ENCODE assay signal across 10 cellular contexts in the genomic region with DNA sequence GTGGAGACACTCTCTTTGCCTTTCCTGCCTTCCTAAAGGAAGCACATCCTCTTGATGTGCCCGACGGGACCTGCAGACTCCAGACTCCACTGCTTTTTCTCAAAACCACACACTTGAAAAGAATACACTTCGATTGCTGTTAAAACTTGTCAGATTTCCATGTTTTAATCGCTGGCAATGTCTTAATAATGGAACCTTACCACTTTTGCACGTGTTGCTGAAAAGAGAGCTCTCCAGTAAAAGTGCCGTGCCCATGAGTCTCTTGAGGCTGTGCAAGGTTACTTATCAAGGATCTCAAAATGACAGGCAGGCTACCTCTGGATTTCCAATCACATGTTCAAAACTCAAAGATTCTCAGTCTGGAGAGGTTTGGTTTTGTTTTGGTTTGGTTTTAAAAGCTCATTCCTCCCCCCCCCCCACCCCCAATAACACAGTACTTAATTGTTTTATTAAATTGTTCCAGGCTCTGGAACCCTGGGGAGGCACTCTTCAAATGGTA. TPM values are rescaled to one million over a fixed set of nuclear protein-coding genes. Genes with fewer than 3 reads are reported as not detected.
A peak's percentile ranks its signal among the peaks of the same experiment; 100 is the strongest.
DNase-seq lines count a peak whose midpoint lies in the region; ATAC-seq, FAIRE-seq and TF ChIP-seq lines count a peak whose summit lies in the region.
"Had no signal": no experiment of that assay in that cellular context is flagged by ENCODE, and none has a peak within 500 bp of the region (broad histone marks: within the 10 kb centered on the region; RNA-seq: fewer than 3 reads in every experiment).

No MANE protein-coding gene starts in this region.

- H3K27ac Mint-ChIP-seq in activated CD4-positive, alpha-beta T cell treated with anti-CD3 and anti-CD28 coated beads, Interleukin-2, amount 10 ng/mL, durations not matched to agents 24 days and 14 days: peak overlapping the region; percentile 48
- H3K27ac Mint-ChIP-seq in activated T-helper 17 cell treated with anti-CD3 and anti-CD28 coated beads, Interleukin-2, amount 50 U/mL, for 72 hours: no peak overlapping the region

- H3K4me1 ChIP-seq in keratinocyte (ENCODE audit: control insufficient read depth, extremely low read depth, insufficient read depth, low read length) (peaks cover 59% of the 10 kb centered on the region), stomach smooth muscle (ENCODE audit: control insufficient read depth, insufficient read depth, low read length) (peaks cover 11% of the 10 kb centered on the region), PC-3 (ENCODE audit: insufficient read depth, low read length) (peaks cover 12% of the 10 kb centered on the region; the same call in 1 of the 2 replicates)

- H3K4me2 ChIP-seq in keratinocyte (ENCODE audit: control insufficient read depth, extremely low read depth, insufficient read depth, low read depth, low read length): peak overlapping the region; percentile 96
- no peak overlapping the region for H3K4me2 ChIP-seq in PC-3 (ENCODE audit: low read length)

- H3F3A ChIP-seq in PC-3 (ENCODE audit: low read length, unreplicated experiment): no peaks in the 10 kb centered on the region

- peaks cover 10% of the 10 kb centered on the region for H3K9me3 Mint-ChIP-seq in activated CD4-positive, alpha-beta T cell treated with anti-CD3 and anti-CD28 coated beads, Interleukin-2, amount 10 ng/mL, durations not matched to agents 24 days and 14 days
- no peaks in the 10 kb centered on the region for H3K9me3 Mint-ChIP-seq in activated T-helper 17 cell treated with anti-CD3 and anti-CD28 coated beads, Interleukin-2, amount 50 U/mL, for 72 hours

- DNase-seq in activated CD4-positive, alpha-beta T cell treated with anti-CD3 and anti-CD28 coated beads, Interleukin-2, amount 10 ng/mL, durations not matched to agents 24 days and 14 days: no peak
- DNase-seq in activated CD4-positive, alpha-beta T cell treated with anti-CD3 and anti-CD28 coated beads, Interleukin-2, amount 50 U/mL, for 4 hours: no peak
- DNase-seq in keratinocyte (ENCODE audit: low read depth, low spot score) (no peak), PC-3 (no peak), HPDE6-E6E7 (ENCODE audit: extremely low spot score) (no peak), NCI-H774 (lab: John Stamatoyannopoulos, UW) (no peak)
- DNase-seq: DND-41 had no signal

- TF ChIP-seq CTCF in keratinocyte (optimal IDR thresholded peaks at IDR 0.05 in 1 of 3, IDR thresholded peaks at IDR 0.05 in 1 of 3, conservative IDR thresholded peaks at IDR 0.05 in 1 of 3; ENCODE audit: extremely low read depth in 1 of 3, insufficient read depth in 2 of 3, low read length in 3 of 3) (no peak), PC-3 (conservative IDR thresholded peaks at IDR 0.05; ENCODE audit: low read depth, low read length) (no peak)

- no peaks in the 10 kb centered on the region for H3K9me3 ChIP-seq in keratinocyte (ENCODE audit: control insufficient read depth, low read depth, low read length)
- no peaks in the 10 kb centered on the region for H3K9me3 ChIP-seq in stomach smooth muscle (ENCODE audit: control insufficient read depth in 2 of 2, low read length in 2 of 2)
- H3K9me3 ChIP-seq in PC-3 (ENCODE audit: low read length): no peaks in the 10 kb centered on the region
- H3K9me3 ChIP-seq: neutrophil had no signal

- H3K27me3 ChIP-seq in keratinocyte (ENCODE audit: control insufficient read depth, extremely low read depth, insufficient read depth, low read length): no peaks in the 10 kb centered on the region
- H3K27me3 ChIP-seq in stomach smooth muscle (ENCODE audit: control insufficient read depth in 1 of 2, insufficient read depth in 2 of 2, low read length in 2 of 2): peaks cover 37 to 53% of the 10 kb centered on the region in 2 donors
- H3K27me3 ChIP-seq in PC-3 (ENCODE audit: low read length): no peaks in the 10 kb centered on the region

- no peaks in the 10 kb centered on the region for H3K36me3 Mint-ChIP-seq in activated CD4-positive, alpha-beta T cell treated with anti-CD3 and anti-CD28 coated beads, Interleukin-2, amount 10 ng/mL, durations not matched to agents 24 days and 14 days (ENCODE audit: low read depth)
- no peaks in the 10 kb centered on the region for H3K36me3 Mint-ChIP-seq in activated T-helper 17 cell treated with anti-CD3 and anti-CD28 coated beads, Interleukin-2, amount 50 U/mL, for 72 hours (ENCODE audit: low read depth)

- POLR2A ChIA-PET in PC-3 (lab: Charles Lee; ENCODE audit: unreplicated experiment): no interaction called here

- H3K36me3 ChIP-seq in keratinocyte (ENCODE audit: control insufficient read depth in 2 of 2, extremely low read depth in 1 of 2, insufficient read depth in 2 of 2, low read length in 2 of 2) (no peaks in the 10 kb centered on the region), stomach smooth muscle (ENCODE audit: control insufficient read depth in 2 of 2, insufficient read depth in 2 of 2, low read length in 2 of 2) (no peaks in the 10 kb centered on the region), PC-3 (ENCODE audit: low read depth, low read length) (no peaks in the 10 kb centered on the region)
- H3K36me3 ChIP-seq: neutrophil had no signal

- H3K27me3 Mint-ChIP-seq in activated CD4-positive, alpha-beta T cell treated with anti-CD3 and anti-CD28 coated beads, Interleukin-2, amount 10 ng/mL, durations not matched to agents 24 days and 14 days: peaks cover 67% of the 10 kb centered on the region
- peaks cover 60% of the 10 kb centered on the region for H3K27me3 Mint-ChIP-seq in activated T-helper 17 cell treated with anti-CD3 and anti-CD28 coated beads, Interleukin-2, amount 50 U/mL, for 72 hours

- H4K20me1 ChIP-seq in keratinocyte (ENCODE audit: control insufficient read depth, extremely low read depth, insufficient read depth, low read length) (no peaks in the 10 kb centered on the region), PC-3 (ENCODE audit: low read length) (no peaks in the 10 kb centered on the region)

- H2AFZ ChIP-seq in keratinocyte (ENCODE audit: control insufficient read depth, low read length) (peak overlapping the region; percentile 84), PC-3 (ENCODE audit: low read length) (no peak overlapping the region)

- H3K27ac ChIP-seq in keratinocyte (ENCODE audit: control insufficient read depth, insufficient read depth, low read length) (peak overlapping the region; percentile 94), stomach smooth muscle (ENCODE audit: low read length) (no peak overlapping the region), PC-3 (ENCODE audit: low read length) (no peak overlapping the region)
- H3K27ac ChIP-seq: neutrophil had no signal

- peak overlapping the region; percentile 60 for H3K4me3 Mint-ChIP-seq in activated CD4-positive, alpha-beta T cell treated with anti-CD3 and anti-CD28 coated beads, Interleukin-2, amount 10 ng/mL, durations not matched to agents 24 days and 14 days
- H3K4me3 Mint-ChIP-seq in activated T-helper 17 cell treated with anti-CD3 and anti-CD28 coated beads, Interleukin-2, amount 50 U/mL, for 72 hours: peak overlapping the region; percentile 53

- dilution Hi-C loops in keratinocyte (cut with MboI; ENCODE audit: extremely low pct_ligation_motif_present, low sequenced_read_pairs): no loop called here

- CTCF ChIA-PET in PC-3 (lab: Charles Lee): interaction anchor here (0.5 kb wide), 1 partner anchor 12 kb away, joined by 3 read pairs; a partner anchor contains a TSS

- H3K9me1 ChIP-seq in keratinocyte (ENCODE audit: control insufficient read depth, extremely low read depth, insufficient read depth, low read length): no peaks in the 10 kb centered on the region

- no peak for FAIRE-seq in keratinocyte (lab: Jason Lieb, UNC)

- H3K9ac ChIP-seq in keratinocyte (ENCODE audit: control insufficient read depth, extremely low read depth, insufficient read depth, low read length) (peak overlapping the region; percentile 92), stomach smooth muscle (ENCODE audit: low read length in 2 of 2) (no peak overlapping the region), PC-3 (ENCODE audit: low read length) (no peak overlapping the region)

- H3K79me2 ChIP-seq in keratinocyte (ENCODE audit: control insufficient read depth, insufficient read depth, low read length) (no peaks in the 10 kb centered on the region), PC-3 (ENCODE audit: low read length) (no peaks in the 10 kb centered on the region)

- ATAC-seq in activated T-helper 17 cell treated with anti-CD3 and anti-CD28 coated beads, Interleukin-2, amount 50 U/mL, for 72 hours (replicated peaks): no peak
- ATAC-seq in PC-3: no peak

- H3K4me3 ChIP-seq in keratinocyte (ENCODE audit: control insufficient read depth in 2 of 3, extremely low read depth in 1 of 3, insufficient read depth in 2 of 3, low read depth in 1 of 3, low read length in 3 of 3) (peak overlapping the region; percentile 39 to 83 (median 77)), stomach smooth muscle (ENCODE audit: low read length in 2 of 2) (peak overlapping the region; percentile 64 to 66), PC-3 (ENCODE audit: low read length) (no peak overlapping the region)

- no peaks in the 10 kb centered on the region for H3K9me2 ChIP-seq in PC-3 (replicated peaks; ENCODE audit: low read length)

- intact Hi-C loops in activated CD4-positive, alpha-beta T cell treated with anti-CD3 and anti-CD28 coated beads, Interleukin-2, amount 10 ng/mL, durations not matched to agents 24 days and 14 days (cut with micrococcal nuclease): loop anchor here (5.0 kb wide), 2 partner anchors 170 to 395 kb away; no protein-coding TSS in a partner anchor
- intact Hi-C loops in PC-3 (cut with micrococcal nuclease): no loop called here

- BruUV-seq in PC-3 (replicated peaks; lab: Mats Ljungman, UMichigan): no TSS peak

- peaks cover 8% of the 10 kb centered on the region for H3K4me1 Mint-ChIP-seq in activated CD4-positive, alpha-beta T cell treated with anti-CD3 and anti-CD28 coated beads, Interleukin-2, amount 10 ng/mL, durations not matched to agents 24 days and 14 days
- no peaks in the 10 kb centered on the region for H3K4me1 Mint-ChIP-seq in activated T-helper 17 cell treated with anti-CD3 and anti-CD28 coated beads, Interleukin-2, amount 50 U/mL, for 72 hours

RNA-seq across cellular contexts. Expression of a gene that starts 12.0 kb away (rescaled TPM):
- total RNA-seq in activated CD4-positive, alpha-beta T cell treated with anti-CD3 and anti-CD28 coated beads, Interleukin-2, amount 10 ng/mL, durations not matched to agents 24 days and 14 days: not detected in 2 replicates
- total RNA-seq in activated T-helper 17 cell treated with anti-CD3 and anti-CD28 coated beads, Interleukin-2, amount 50 U/mL, for 72 hours: under 1 TPM in 1 of 2 donors, not detected in 1; 0.52 TPM
- polyA plus RNA-seq in keratinocyte: 25.5 to 30.2 TPM (median 27.7 TPM) in 3 replicates
- polyA plus RNA-seq in keratinocyte (2011; ENCODE audit: low read depth): 88.1 TPM
- 28.5 and 39.0 TPM in 2 replicates for polyA plus RNA-seq in keratinocyte (2011; cell fraction: cytosol; rRNA removed)
- 104 and 128 TPM in 2 replicates for polyA plus RNA-seq in keratinocyte (2011; cell fraction: nucleus; rRNA removed)
- polyA plus RNA-seq in keratinocyte (2012; ENCODE audit: low replicate concordance): 64.1 and 117 TPM in 2 replicates
- 26.9 to 42.3 TPM (median 32.3 TPM) in 3 replicates for polyA minus RNA-seq in keratinocyte
- polyA minus RNA-seq in keratinocyte (2011; cell fraction: cytosol; rRNA and poly(A)+ RNA removed): 55.2 TPM
- 65.1 and 87.0 TPM in 2 replicates for polyA minus RNA-seq in keratinocyte (2011; cell fraction: nucleus; rRNA and poly(A)+ RNA removed)
- total RNA-seq in PC-3 (2014; rRNA removed): 29.4 and 35.5 TPM in 2 replicates

Comparison
In these comparisons a context has a peak if more than half of its experiments do, and no peak if none do; other contexts are left out.
1. RNA of a gene that starts 12.0 kb away (total RNA-seq): 29.4 to 35.5 TPM in PC-3; 0.52 TPM in activated T-helper 17 cell treated with anti-CD3 and anti-CD28 coated beads, Interleukin-2, amount 50 U/mL, for 72 hours and not detected in activated CD4-positive, alpha-beta T cell treated with anti-CD3 and anti-CD28 coated beads, Interleukin-2, amount 10 ng/mL, durations not matched to agents 24 days and 14 days; every median in the first group is over 10 times any median in the second.